ENCODE assay signal across 10 cellular contexts in genomic region chr4:147786031-147786430, GRCh38. TPM values are rescaled to one million over a fixed set of nuclear protein-coding genes. Genes with fewer than 3 reads are reported as not detected.
A peak's percentile ranks its signal among the peaks of the same experiment; 100 is the strongest.
DNase-seq lines count a peak whose midpoint lies in the region; ATAC-seq and TF ChIP-seq lines count a peak whose summit lies in the region.
"Had no signal": no experiment of that assay in that cellular context is flagged by ENCODE, and none has a peak within 500 bp of the region (broad histone marks: within the 10 kb centered on the region; RNA-seq: fewer than 3 reads in every experiment).

No MANE protein-coding gene starts in this region.

- H3K36me3 ChIP-seq in sigmoid colon: no peaks in the 10 kb centered on the region

- DNase-seq in NCI-H2029 (lab: John Stamatoyannopoulos, UW): peak; percentile 1
- DNase-seq in NCI-H2029 treated with DMSO at 0.1 percent for 48 hours (lab: John Stamatoyannopoulos, UW): no peak
- DNase-seq in NCI-H82 (lab: John Stamatoyannopoulos, UW): peak; percentile 78
- DNase-seq in sigmoid colon: no peak
- DNase-seq in NCI-H1048 (lab: John Stamatoyannopoulos, UW): no peak
- DNase-seq in putamen (ENCODE audit: low spot score): no peak
- DNase-seq in kidney glomerular epithelial cell (lab: John Stamatoyannopoulos, UW): no peak

- TF ChIP-seq EP300 in sigmoid colon (IDR thresholded peaks at IDR 0.05): no peak

- intact Hi-C loops in sigmoid colon (cut with DNase I): loop anchor here (2.0 kb wide), 1 partner anchor 35 kb away; no protein-coding TSS in a partner anchor

- H3K4me1 ChIP-seq in sigmoid colon: peaks cover 0 to 68% (median 66%) of the 10 kb centered on the region in 4 donors

- TF ChIP-seq CTCF in sigmoid colon (IDR thresholded peaks at IDR 0.05): no peak

- ATAC-seq in HG02885 (IDR thresholded peaks at IDR 0.05; ENCODE audit: poor library complexity, unreplicated experiment): peak; percentile 82
- ATAC-seq: HCT116 had no signal

- peak overlapping the region; percentile 31 to 67 (median 44) for H3K27ac ChIP-seq in sigmoid colon

- WGBS in sigmoid colon, 2 donors: 77 to 90% methylated on average over 2 of the region's 2 CpGs

- no peak overlapping the region for H3K4me3 ChIP-seq in sigmoid colon
- H3K4me3 ChIP-seq: lung had no signal

- H3K27me3 ChIP-seq in sigmoid colon: no peaks in the 10 kb centered on the region

- no peak for TF ChIP-seq POLR2A in sigmoid colon (IDR thresholded peaks at IDR 0.05)

- H3K9me3 ChIP-seq in sigmoid colon: no peaks in the 10 kb centered on the region

RNA-seq across cellular contexts. Expression of gene ARHGAP10, which starts 54.1 kb away (rescaled TPM):
- 100 to 1,000 TPM; 123 to 158 (median 139) TPM for total RNA-seq in sigmoid colon
- 1 to 10 TPM; 3.0 to 7.3 (median 7.2) TPM for polyA plus RNA-seq in sigmoid colon

Comparison
In these comparisons a context has a peak if more than half of its experiments do, and no peak if none do; other contexts are left out.
1. DNase-seq: peak in NCI-H2029 (single experiment) and NCI-H82 (single experiment); none in NCI-H2029 treated with DMSO at 0.1 percent for 48 hours (single experiment), sigmoid colon (single experiment), NCI-H1048 (single experiment), putamen (single experiment) and kidney glomerular epithelial cell (single experiment).